Comparison of ENCODE assay signal across 11 cellular contexts in genomic region chr20:35702824-35703695, GRCh38. TPM values are rescaled to one million over a fixed set of nuclear protein-coding genes. Genes with fewer than 3 reads are reported as not detected.
DNase-seq lines count a peak whose midpoint lies in the region; FAIRE-seq and TF ChIP-seq lines count a peak whose summit lies in the region.
"Had no signal": no experiment of that assay in that cellular context is flagged by ENCODE, and none has a peak within 500 bp of the region (broad histone marks: within the 10 kb centered on the region; RNA-seq: fewer than 3 reads in every experiment).

No MANE protein-coding gene starts in this region.

- H3K27me3 Mint-ChIP-seq in T-helper 1 cell treated with Interleukin-12 subunit alpha and Interleukin-12 subunit beta and Interleukin-4 antibody, amounts not matched to agents 30 μg/mL and 1 μg/mL, for 36 hours (ENCODE audit: low read depth), result no peaks in the 10 kb centered on the region
- H3K27me3 Mint-ChIP-seq in IgD-negative memory B cell (no peaks in the 10 kb centered on the region), astrocyte (ENCODE audit: low read depth, unreplicated experiment) (no peaks in the 10 kb centered on the region), neural crest cell (ENCODE audit: low read depth) (peaks cover 5% of the 10 kb centered on the region)

- no peak overlapping the region for H3K4me2 ChIP-seq in astrocyte (ENCODE audit: low read length)

- no peak for TF ChIP-seq CTCF in astrocyte (IDR thresholded peaks at IDR 0.05; ENCODE audit: insufficient read depth, low read depth, low read length)
- no peak for TF ChIP-seq CTCF in neural crest cell (conservative IDR thresholded peaks at IDR 0.05)

- no peak overlapping the region for H3K4me3 Mint-ChIP-seq in T-helper 1 cell treated with Interleukin-12 subunit alpha and Interleukin-12 subunit beta and Interleukin-4 antibody, amounts not matched to agents 30 μg/mL and 1 μg/mL, for 36 hours
- H3K4me3 Mint-ChIP-seq in IgD-negative memory B cell (peak overlapping the region in 1 of 4 donors; percentile 95), astrocyte (ENCODE audit: unreplicated experiment) (no peak overlapping the region), neural crest cell (peak overlapping the region; percentile 23)

- no peak overlapping the region for H3K27ac ChIP-seq in astrocyte (ENCODE audit: low read depth, low read length)
- H3K27ac ChIP-seq: thyroid gland had no signal

- peaks cover 51% of the 10 kb centered on the region for H3K36me3 Mint-ChIP-seq in T-helper 1 cell treated with Interleukin-12 subunit alpha and Interleukin-12 subunit beta and Interleukin-4 antibody, amounts not matched to agents 30 μg/mL and 1 μg/mL, for 36 hours (ENCODE audit: low read depth)
- H3K36me3 Mint-ChIP-seq in IgD-negative memory B cell (peaks cover 1% of the 10 kb centered on the region), astrocyte (ENCODE audit: low read depth, unreplicated experiment) (peaks cover 14% of the 10 kb centered on the region), neural crest cell (ENCODE audit: low read depth) (peaks cover 14% of the 10 kb centered on the region)

- H3K36me3 ChIP-seq in astrocyte (ENCODE audit: insufficient read depth, low read length), result peaks cover 58% of the 10 kb centered on the region

- H4K20me1 ChIP-seq in astrocyte (ENCODE audit: insufficient read depth, low read length), result peaks cover 74% of the 10 kb centered on the region

- no peaks in the 10 kb centered on the region for H3K27me3 ChIP-seq in astrocyte (ENCODE audit: insufficient read depth, low read length)
- H3K27me3 ChIP-seq: thyroid gland had no signal

- no peak for FAIRE-seq in astrocyte (lab: Jason Lieb, UNC)
- FAIRE-seq: keratinocyte had no signal

- DNase-seq in T-helper 1 cell (no peak), astrocyte (ENCODE audit: low read depth) (no peak), neural crest cell (ENCODE audit: low read depth, low spot score) (no peak), HCEC 1CT (no peak), NCI-H524 (lab: John Stamatoyannopoulos, UW) (no peak)
- DNase-seq in activated CD4-positive, CD25-positive, alpha-beta regulatory T cell (lab: John Stamatoyannopoulos, UW), result no peak
- DNase-seq: activated CD4-positive, alpha-beta T cell treated with anti-CD3 and anti-CD28 coated beads, Interleukin-2, amount 50 U/mL, for 48 hours; thyroid gland had no signal

- H2AFZ ChIP-seq in astrocyte (ENCODE audit: low read depth, low read length), result no peak overlapping the region

- H3K27ac Mint-ChIP-seq in T-helper 1 cell treated with Interleukin-12 subunit alpha and Interleukin-12 subunit beta and Interleukin-4 antibody, amounts not matched to agents 30 μg/mL and 1 μg/mL, for 36 hours, result peak overlapping the region; percentile 21
- H3K27ac Mint-ChIP-seq in IgD-negative memory B cell (peak overlapping the region; percentile 68 to 92 (median 86)), astrocyte (ENCODE audit: unreplicated experiment) (peak overlapping the region; percentile 82), neural crest cell (ENCODE audit: unreplicated experiment) (no peak overlapping the region)

- H3K79me2 ChIP-seq in astrocyte (ENCODE audit: insufficient read depth, low read length), result peaks cover 79% of the 10 kb centered on the region

- H3K9me3 ChIP-seq in astrocyte (ENCODE audit: insufficient read depth, low read depth, low read length), result no peaks in the 10 kb centered on the region
- H3K9me3 ChIP-seq: thyroid gland had no signal

- H3K9ac ChIP-seq in astrocyte (ENCODE audit: low read length), result no peak overlapping the region

- peaks cover 26% of the 10 kb centered on the region for H3K4me1 Mint-ChIP-seq in T-helper 1 cell treated with Interleukin-12 subunit alpha and Interleukin-12 subunit beta and Interleukin-4 antibody, amounts not matched to agents 30 μg/mL and 1 μg/mL, for 36 hours (ENCODE audit: low read depth)
- H3K4me1 Mint-ChIP-seq in IgD-negative memory B cell (peaks cover 11 to 22% (median 21%) of the 10 kb centered on the region in 3 donors), astrocyte (ENCODE audit: low read depth, unreplicated experiment) (peaks cover 17% of the 10 kb centered on the region), neural crest cell (peaks cover 23% of the 10 kb centered on the region)

- peaks cover 13% of the 10 kb centered on the region for H3K4me1 ChIP-seq in astrocyte (ENCODE audit: insufficient read depth, low read length)

- H3K9me3 Mint-ChIP-seq in T-helper 1 cell treated with Interleukin-12 subunit alpha and Interleukin-12 subunit beta and Interleukin-4 antibody, amounts not matched to agents 30 μg/mL and 1 μg/mL, for 36 hours, result no peaks in the 10 kb centered on the region
- no peaks in the 10 kb centered on the region for H3K9me3 Mint-ChIP-seq in IgD-negative memory B cell
- H3K9me3 Mint-ChIP-seq in astrocyte (ENCODE audit: unreplicated experiment), result no peaks in the 10 kb centered on the region
- no peaks in the 10 kb centered on the region for H3K9me3 Mint-ChIP-seq in neural crest cell

- no peak overlapping the region for H3K4me3 ChIP-seq in astrocyte (ENCODE audit: insufficient read depth, low read depth, low read length)
- H3K4me3 ChIP-seq: thyroid gland had no signal

RNA-seq across cellular contexts. Expression of gene ROMO1, which starts 3.9 kb away (rescaled TPM):
- polyA plus RNA-seq in IgD-negative memory B cell, result 323 TPM
- total RNA-seq in astrocyte (185 and 201 TPM in 2 replicates), neural crest cell (151 and 158 TPM in 2 replicates)

RNA-seq across cellular contexts. Expression of gene NFS1, which starts 3.9 kb away (rescaled TPM):
- 18.1 TPM for polyA plus RNA-seq in IgD-negative memory B cell
- 30.3 and 33.0 TPM in 2 replicates for total RNA-seq in astrocyte
- 19.4 and 21.3 TPM in 2 replicates for total RNA-seq in neural crest cell

RNA-seq across cellular contexts. Expression of gene CPNE1, which starts 38.4 kb away (rescaled TPM):
- 306 TPM for polyA plus RNA-seq in IgD-negative memory B cell
- total RNA-seq in astrocyte, result 194 and 200 TPM in 2 replicates
- 236 and 245 TPM in 2 replicates for total RNA-seq in neural crest cell

RNA-seq across cellular contexts. Expression of gene RBM12, which starts 38.4 kb away (rescaled TPM):
- 36.9 TPM for polyA plus RNA-seq in IgD-negative memory B cell
- total RNA-seq in astrocyte (78.1 and 88.4 TPM in 2 replicates), neural crest cell (189 and 191 TPM in 2 replicates)

RNA-seq across cellular contexts. Expression of gene RBM39, which starts 39.0 kb away (rescaled TPM):
- polyA plus RNA-seq in IgD-negative memory B cell, result 191 TPM
- total RNA-seq in astrocyte (204 and 208 TPM in 2 replicates), neural crest cell (333 and 357 TPM in 2 replicates)
